ENCODE assay signal across 8 cellular contexts in the genomic region with DNA sequence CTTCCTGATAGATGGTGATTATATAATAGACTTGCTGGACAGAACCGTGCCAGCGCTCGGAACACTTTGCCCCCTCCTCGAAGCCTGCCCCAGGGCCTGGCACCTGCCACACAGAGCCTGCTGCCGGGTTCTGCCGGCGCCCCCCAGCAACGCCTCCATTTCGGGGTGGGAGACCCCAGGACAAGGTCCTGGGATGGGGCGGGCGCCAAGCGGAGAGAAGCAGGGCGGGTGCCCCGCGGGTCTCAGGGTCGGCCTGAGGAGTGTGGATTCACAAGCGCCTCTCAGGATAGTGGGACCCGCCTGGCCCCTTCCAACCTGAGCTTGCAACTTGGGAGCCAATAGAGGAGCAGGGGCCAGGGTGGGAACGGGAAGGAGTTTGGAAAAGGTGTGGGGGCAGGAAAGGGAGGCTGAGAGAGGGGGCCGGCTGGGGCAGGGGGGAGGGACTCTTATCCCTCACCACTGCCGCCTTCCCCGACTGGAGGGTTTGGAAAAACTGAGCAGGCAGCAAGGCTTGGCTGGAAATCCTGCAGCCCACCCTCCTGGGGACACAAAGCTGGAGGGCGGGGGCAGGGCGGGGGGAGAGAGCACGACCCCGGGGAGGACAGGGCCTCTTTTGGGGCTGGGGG. TPM values are rescaled to one million over a fixed set of nuclear protein-coding genes. Genes with fewer than 3 reads are reported as not detected.
DNase-seq lines count a peak whose midpoint lies in the region; ATAC-seq and TF ChIP-seq lines count a peak whose summit lies in the region.

No MANE protein-coding gene starts in this region.

- no peaks in the 10 kb centered on the region for H3K9me3 Mint-ChIP-seq in activated naive CD4-positive, alpha-beta T cell treated with anti-CD3 and anti-CD28 coated beads, Interleukin-2, amount 10 ng/mL, durations not matched to agents 7 days and 5 days
- H3K9me3 Mint-ChIP-seq in osteocyte (ENCODE audit: unreplicated experiment): no peaks in the 10 kb centered on the region

- peak overlapping the region; percentile 99 for H3K27ac Mint-ChIP-seq in activated naive CD4-positive, alpha-beta T cell treated with anti-CD3 and anti-CD28 coated beads, Interleukin-2, amount 10 ng/mL, durations not matched to agents 7 days and 5 days
- peak overlapping the region; percentile 90 for H3K27ac Mint-ChIP-seq in osteocyte (ENCODE audit: unreplicated experiment)

- ATAC-seq in GM19035 (IDR thresholded peaks at IDR 0.05; ENCODE audit: unreplicated experiment): peak; percentile 1
- ATAC-seq in GM21528 (IDR thresholded peaks at IDR 0.05; ENCODE audit: low FRiP score, unreplicated experiment): no peak

- CTCF ChIA-PET in activated naive CD4-positive, alpha-beta T cell treated with anti-CD3 and anti-CD28 coated beads, Interleukin-2, amount 10 ng/mL, durations not matched to agents 7 days and 5 days (lab: Charles Lee): interaction anchor here (0.5 to 10.5 kb wide), 8 partner anchors 12 to 1749 kb away, joined by 3 to 232 read pairs (median 4); partner anchors contain the start of gene SLC37A4

- peak; percentile 13 for TF ChIP-seq CTCF in osteocyte (IDR thresholded peaks at IDR 0.05)

- H3K4me1 Mint-ChIP-seq in activated naive CD4-positive, alpha-beta T cell treated with anti-CD3 and anti-CD28 coated beads, Interleukin-2, amount 10 ng/mL, durations not matched to agents 7 days and 5 days: peaks cover 46% of the 10 kb centered on the region
- peaks cover 37% of the 10 kb centered on the region for H3K4me1 Mint-ChIP-seq in osteocyte (ENCODE audit: unreplicated experiment)

- peak overlapping the region; percentile 95 for H3K4me3 Mint-ChIP-seq in activated naive CD4-positive, alpha-beta T cell treated with anti-CD3 and anti-CD28 coated beads, Interleukin-2, amount 10 ng/mL, durations not matched to agents 7 days and 5 days
- H3K4me3 Mint-ChIP-seq in osteocyte (ENCODE audit: unreplicated experiment): peak overlapping the region; percentile 92

- peaks cover 4% of the 10 kb centered on the region for H3K27me3 Mint-ChIP-seq in activated naive CD4-positive, alpha-beta T cell treated with anti-CD3 and anti-CD28 coated beads, Interleukin-2, amount 10 ng/mL, durations not matched to agents 7 days and 5 days
- no peaks in the 10 kb centered on the region for H3K27me3 Mint-ChIP-seq in osteocyte (ENCODE audit: unreplicated experiment)

- H3K36me3 Mint-ChIP-seq in activated naive CD4-positive, alpha-beta T cell treated with anti-CD3 and anti-CD28 coated beads, Interleukin-2, amount 10 ng/mL, durations not matched to agents 7 days and 5 days: peaks cover 11% of the 10 kb centered on the region
- H3K36me3 Mint-ChIP-seq in osteocyte (ENCODE audit: unreplicated experiment): no peaks in the 10 kb centered on the region

- DNase-seq in AG20443 (ENCODE audit: low spot score): peak; percentile 69
- DNase-seq in NCI-H526 (lab: John Stamatoyannopoulos, UW): peak; percentile 95 to 97
- DNase-seq in activated naive CD4-positive, alpha-beta T cell treated with anti-CD3 and anti-CD28 coated beads, Interleukin-2, amount 10 ng/mL, durations not matched to agents 7 days and 5 days: no peak
- peak; percentile 54 for DNase-seq in glomerular visceral epithelial cell (ENCODE audit: extremely low spot score)
- no peak for DNase-seq in osteocyte (ENCODE audit: extremely low spot score, unreplicated experiment)
- DNase-seq in KBM-7: no peak

- in situ Hi-C loops in KBM-7 (cut with MboI; ENCODE audit: low pct_unique_long_range_greater_than_20kb, low sequenced_read_pairs): no loop called here

RNA-seq across cellular contexts. Expression of gene BCL9L, which starts 3.3 kb away (rescaled TPM):
- total RNA-seq in osteocyte: 115 and 122 TPM in 2 replicates

RNA-seq across cellular contexts. Expression of gene UPK2, which starts 27.1 kb away (rescaled TPM):
- 0.42 and 0.86 TPM in 2 replicates for total RNA-seq in osteocyte

RNA-seq across cellular contexts. Expression of gene FOXR1, which starts 42.6 kb away (rescaled TPM):
- total RNA-seq in osteocyte: not detected in 2 replicates

RNA-seq across cellular contexts. Expression of gene CXCR5, which starts 45.3 kb away (rescaled TPM):
- not detected in 2 replicates for total RNA-seq in osteocyte

Comparison
In these comparisons a context has a peak if more than half of its experiments do, and no peak if none do; other contexts are left out.
1. DNase-seq: peak in AG20443 (single experiment), NCI-H526 (2 of 2) and glomerular visceral epithelial cell (single experiment); none in activated naive CD4-positive, alpha-beta T cell treated with anti-CD3 and anti-CD28 coated beads, Interleukin-2, amount 10 ng/mL, durations not matched to agents 7 days and 5 days (single experiment), osteocyte (single experiment) and KBM-7 (single experiment).